Comparison of ENCODE assay signal across 18 cellular contexts in genomic region chr2:58862234-58862633, GRCh38.
DNase-seq lines count a peak whose midpoint lies in the region; ATAC-seq and TF ChIP-seq lines count a peak whose summit lies in the region.
"Had no signal": no experiment of that assay in that cellular context is flagged by ENCODE, and none has a peak within 500 bp of the region (broad histone marks: within the 10 kb centered on the region; RNA-seq: fewer than 3 reads in every experiment).

No MANE protein-coding gene starts in this region.

- H3K36me3 Mint-ChIP-seq in stimulated activated naive B cell treated with anti-CD40 and anti-IgM and Interleukin-4, amounts not matched to agents 10 μg/mL and 1 μg/mL and 100 μg/mL, for 72 hours: no peaks in the 10 kb centered on the region
- H3K36me3 Mint-ChIP-seq in activated CD4-positive, alpha-beta T cell treated with anti-CD3 and anti-CD28 coated beads, Interleukin-2, amount 10 ng/mL, durations not matched to agents 24 days and 14 days (ENCODE audit: low read depth): no peaks in the 10 kb centered on the region
- H3K36me3 Mint-ChIP-seq: activated naive CD4-positive, alpha-beta T cell treated with anti-CD3 and anti-CD28 coated beads, Interleukin-2, amount 10 ng/mL, durations not matched to agents 7 days and 5 days had no signal

- TF ChIP-seq CTCF in ovary (IDR thresholded peaks at IDR 0.05): no peak

- peaks cover 24 to 34% of the 10 kb centered on the region in 2 donors for H3K4me1 Mint-ChIP-seq in stimulated activated naive B cell treated with anti-CD40 and anti-IgM and Interleukin-4, amounts not matched to agents 10 μg/mL and 1 μg/mL and 100 μg/mL, for 72 hours
- H3K4me1 Mint-ChIP-seq in activated CD4-positive, alpha-beta T cell treated with anti-CD3 and anti-CD28 coated beads, Interleukin-2, amount 10 ng/mL, durations not matched to agents 24 days and 14 days: peaks cover 5% of the 10 kb centered on the region

- no peak overlapping the region for H3K4me3 Mint-ChIP-seq in stimulated activated naive B cell treated with anti-CD40 and anti-IgM and Interleukin-4, amounts not matched to agents 10 μg/mL and 1 μg/mL and 100 μg/mL, for 72 hours
- no peak overlapping the region for H3K4me3 Mint-ChIP-seq in activated CD4-positive, alpha-beta T cell treated with anti-CD3 and anti-CD28 coated beads, Interleukin-2, amount 10 ng/mL, durations not matched to agents 24 days and 14 days
- H3K4me3 Mint-ChIP-seq: activated naive CD4-positive, alpha-beta T cell treated with anti-CD3 and anti-CD28 coated beads, Interleukin-2, amount 10 ng/mL, durations not matched to agents 7 days and 5 days had no signal

- ATAC-seq in GM19043 (IDR thresholded peaks at IDR 0.05; ENCODE audit: low read depth, unreplicated experiment) (peak; percentile 42), HG02642 (IDR thresholded peaks at IDR 0.05; ENCODE audit: poor library complexity, unreplicated experiment) (peak; percentile 47), HG03354 (IDR thresholded peaks at IDR 0.05; ENCODE audit: poor library complexity, severe bottlenecking, unreplicated experiment) (peak; percentile 42)
- peak; percentile 59 to 68 for ATAC-seq in stimulated activated naive B cell treated with anti-CD40 and anti-IgM and Interleukin-4, amounts not matched to agents 10 μg/mL and 1 μg/mL and 100 μg/mL, for 72 hours (replicated peaks)
- ATAC-seq: HCT116, left lung, psoas muscle had no signal

- no peaks in the 10 kb centered on the region for H3K9me3 ChIP-seq in ovary
- H3K9me3 ChIP-seq: left lung, psoas muscle, tibial artery had no signal

- H3K9me3 Mint-ChIP-seq in stimulated activated naive B cell treated with anti-CD40 and anti-IgM and Interleukin-4, amounts not matched to agents 10 μg/mL and 1 μg/mL and 100 μg/mL, for 72 hours: peaks cover 0 to 2% of the 10 kb centered on the region in 2 donors
- no peaks in the 10 kb centered on the region for H3K9me3 Mint-ChIP-seq in activated CD4-positive, alpha-beta T cell treated with anti-CD3 and anti-CD28 coated beads, Interleukin-2, amount 10 ng/mL, durations not matched to agents 24 days and 14 days
- H3K9me3 Mint-ChIP-seq: activated naive CD4-positive, alpha-beta T cell treated with anti-CD3 and anti-CD28 coated beads, Interleukin-2, amount 10 ng/mL, durations not matched to agents 7 days and 5 days had no signal

- 86 to 88% (median 87%) methylated on average over 3 of the region's 3 CpGs for WGBS in ovary, 3 donors

- TF ChIP-seq POLR2A in ovary (IDR thresholded peaks at IDR 0.05): no peak

- H3K27ac Mint-ChIP-seq in stimulated activated naive B cell treated with anti-CD40 and anti-IgM and Interleukin-4, amounts not matched to agents 10 μg/mL and 1 μg/mL and 100 μg/mL, for 72 hours: peak overlapping the region; percentile 26
- H3K27ac Mint-ChIP-seq in activated CD4-positive, alpha-beta T cell treated with anti-CD3 and anti-CD28 coated beads, Interleukin-2, amount 10 ng/mL, durations not matched to agents 24 days and 14 days: no peak overlapping the region
- H3K27ac Mint-ChIP-seq: activated naive CD4-positive, alpha-beta T cell treated with anti-CD3 and anti-CD28 coated beads, Interleukin-2, amount 10 ng/mL, durations not matched to agents 7 days and 5 days had no signal

- H3K36me3 ChIP-seq in ovary: no peaks in the 10 kb centered on the region
- H3K36me3 ChIP-seq: BLaER1 treated with 17β-estradiol and CSF1 and Interleukin-3, amounts not matched to agents 10 nM and 100 nM; breast epithelium; left lung; tibial artery had no signal

- DNase-seq in stimulated activated naive B cell treated with anti-CD40 and anti-IgM and Interleukin-4, amounts not matched to agents 10 μg/mL and 1 μg/mL and 100 μg/mL, for 72 hours: peak; percentile 51
- no peak for DNase-seq in activated CD4-positive, alpha-beta T cell treated with anti-CD3 and anti-CD28 coated beads, Interleukin-2, amount 10 ng/mL, durations not matched to agents 24 days and 14 days
- DNase-seq in ovary: no peak
- DNase-seq in activated CD4-positive, alpha-beta T cell treated with anti-CD3 and anti-CD28 coated beads, Interleukin-2, amount 50 U/mL, for 48 hours: no peak
- DNase-seq: activated naive CD4-positive, alpha-beta T cell treated with anti-CD3 and anti-CD28 coated beads, Interleukin-2, amount 10 ng/mL, durations not matched to agents 7 days and 5 days; left lung; NCI-H187; NCI-H774; psoas muscle; stimulated activated CD4-positive, alpha-beta T cell treated with anti-CD3 and anti-CD28 coated beads, Interleukin-15, amount 100 ng/mL, for 24 hours; SW 1271; tibial artery had no signal

- H3K4me3 ChIP-seq in ovary: no peak overlapping the region
- H3K4me3 ChIP-seq: BLaER1 treated with 17β-estradiol and CSF1 and Interleukin-3, amounts not matched to agents 10 nM and 100 nM; breast epithelium; left lung; psoas muscle; tibial artery had no signal

- no peak for TF ChIP-seq EP300 in ovary (IDR thresholded peaks at IDR 0.05)

- no peaks in the 10 kb centered on the region for H3K27me3 Mint-ChIP-seq in stimulated activated naive B cell treated with anti-CD40 and anti-IgM and Interleukin-4, amounts not matched to agents 10 μg/mL and 1 μg/mL and 100 μg/mL, for 72 hours
- no peaks in the 10 kb centered on the region for H3K27me3 Mint-ChIP-seq in activated CD4-positive, alpha-beta T cell treated with anti-CD3 and anti-CD28 coated beads, Interleukin-2, amount 10 ng/mL, durations not matched to agents 24 days and 14 days
- H3K27me3 Mint-ChIP-seq: activated naive CD4-positive, alpha-beta T cell treated with anti-CD3 and anti-CD28 coated beads, Interleukin-2, amount 10 ng/mL, durations not matched to agents 7 days and 5 days had no signal

- H3K4me1 ChIP-seq in ovary (ENCODE audit: insufficient read depth): no peaks in the 10 kb centered on the region
- H3K4me1 ChIP-seq: breast epithelium, left lung, psoas muscle, tibial artery had no signal

- intact Hi-C loops in activated CD4-positive, alpha-beta T cell treated with anti-CD3 and anti-CD28 coated beads, Interleukin-2, amount 10 ng/mL, durations not matched to agents 24 days and 14 days (cut with micrococcal nuclease): no loop called here
- intact Hi-C loops in ovary (cut with DNase I): no loop called here

- no peak overlapping the region for H3K27ac ChIP-seq in ovary
- H3K27ac ChIP-seq: BLaER1 treated with 17β-estradiol and CSF1 and Interleukin-3, amounts not matched to agents 10 nM and 100 nM; breast epithelium; left lung; psoas muscle; tibial artery had no signal

- no peaks in the 10 kb centered on the region for H3K27me3 ChIP-seq in ovary
- H3K27me3 ChIP-seq: BLaER1 treated with 17β-estradiol and CSF1 and Interleukin-3, amounts not matched to agents 10 nM and 100 nM; breast epithelium; left lung; tibial artery had no signal
